Comparison of ENCODE assay signal across 19 cellular contexts in the genomic region with DNA sequence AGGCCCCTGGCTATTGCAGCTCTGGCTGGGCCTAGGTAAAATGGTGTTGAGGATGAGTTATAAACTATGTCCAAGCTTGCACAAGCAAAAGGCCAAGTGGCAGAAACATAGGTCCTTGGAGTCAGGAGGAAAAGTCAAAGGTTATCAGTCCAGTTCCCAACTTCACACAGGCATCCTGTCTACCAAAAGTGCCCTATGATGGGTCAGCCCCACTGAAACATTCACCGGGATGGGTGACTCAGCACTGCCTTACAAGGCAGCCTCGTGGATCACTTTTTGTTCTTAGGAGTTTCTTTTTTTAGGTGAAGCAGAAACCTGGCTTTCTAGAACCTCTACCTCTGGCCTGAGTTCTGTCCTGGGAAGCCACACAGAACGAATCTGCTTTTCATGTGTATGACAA.
A peak's percentile ranks its signal among the peaks of the same experiment; 100 is the strongest.
DNase-seq lines count a peak whose midpoint lies in the region; ATAC-seq, FAIRE-seq and TF ChIP-seq lines count a peak whose summit lies in the region.
"Had no signal": no experiment of that assay in that cellular context is flagged by ENCODE, and none has a peak within 500 bp of the region (broad histone marks: within the 10 kb centered on the region; RNA-seq: fewer than 3 reads in every experiment).

No MANE protein-coding gene starts in this region.

- CTCF ChIA-PET in activated CD8-positive, alpha-beta memory T cell treated with anti-CD3 and anti-CD28 coated beads, Interleukin-2, amount 10 ng/mL, durations not matched to agents 7 days and 5 days (lab: Charles Lee): no interaction called here

- peak overlapping the region; percentile 12 to 53 for H3K27ac ChIP-seq in ascending aorta
- no peak overlapping the region for H3K27ac ChIP-seq in body of pancreas
- H3K27ac ChIP-seq: BLaER1, SK-N-MC had no signal

- WGBS in body of pancreas, 2 donors: 28 to 54% methylated on average over 3 of the region's 3 CpGs

- DNase-seq in Daoy (ENCODE audit: low read depth): peak; percentile 31
- DNase-seq in HT1080 (ENCODE audit: low read depth): peak; percentile 43
- DNase-seq in ascending aorta (ENCODE audit: low spot score in 2 of 2): no peak
- DNase-seq in iris pigment epithelial cell (ENCODE audit: low read depth): peak; percentile 55
- no peak for DNase-seq in body of pancreas
- DNase-seq in activated CD8-positive, alpha-beta memory T cell treated with anti-CD3 and anti-CD28 coated beads, Interleukin-2, amount 10 ng/mL, durations not matched to agents 7 days and 5 days: no peak
- DNase-seq in NCI-H526 treated with DMSO at 0.1 percent for 48 hours (lab: John Stamatoyannopoulos, UW): no peak
- no peak for DNase-seq in urothelium cell line (ENCODE audit: low spot score)
- DNase-seq: activated CD8-positive, alpha-beta memory T cell treated with anti-CD3 and anti-CD28 coated beads for 24 hours; activated gamma-delta T cell; left cardiac atrium; NCI-H1417 treated with DMSO at 0.1 percent for 48 hours; stimulated activated naive CD8-positive, alpha-beta T cell treated with anti-CD3 and anti-CD28 coated beads, Interleukin-15, amount 100 ng/mL, for 72 hours; uterus had no signal

- H3K9me3 ChIP-seq in ascending aorta: no peaks in the 10 kb centered on the region
- H3K9me3 ChIP-seq in body of pancreas: no peaks in the 10 kb centered on the region
- H3K9me3 ChIP-seq: BLaER1, uterus had no signal

- H3K4me1 Mint-ChIP-seq in activated CD8-positive, alpha-beta memory T cell treated with anti-CD3 and anti-CD28 coated beads, Interleukin-2, amount 10 ng/mL, durations not matched to agents 7 days and 5 days: peaks cover 30% of the 10 kb centered on the region

- no peak for TF ChIP-seq POLR2A in body of pancreas (IDR thresholded peaks at IDR 0.05)

- H3K27ac Mint-ChIP-seq in activated CD8-positive, alpha-beta memory T cell treated with anti-CD3 and anti-CD28 coated beads, Interleukin-2, amount 10 ng/mL, durations not matched to agents 7 days and 5 days: no peak overlapping the region

- no peaks in the 10 kb centered on the region for H3K27me3 Mint-ChIP-seq in activated CD8-positive, alpha-beta memory T cell treated with anti-CD3 and anti-CD28 coated beads, Interleukin-2, amount 10 ng/mL, durations not matched to agents 7 days and 5 days
- H3K27me3 Mint-ChIP-seq: central memory CD8-positive, alpha-beta T cell; stimulated activated naive CD8-positive, alpha-beta T cell treated with anti-CD3 and anti-CD28 coated beads, Interleukin-15, amount 100 ng/mL, for 72 hours had no signal

- no peak overlapping the region for H3K4me3 Mint-ChIP-seq in activated CD8-positive, alpha-beta memory T cell treated with anti-CD3 and anti-CD28 coated beads, Interleukin-2, amount 10 ng/mL, durations not matched to agents 7 days and 5 days
- H3K4me3 Mint-ChIP-seq: central memory CD8-positive, alpha-beta T cell; stimulated activated naive CD8-positive, alpha-beta T cell treated with anti-CD3 and anti-CD28 coated beads, Interleukin-15, amount 100 ng/mL, for 72 hours had no signal

- peaks cover 6 to 13% of the 10 kb centered on the region in 2 donors for H3K4me1 ChIP-seq in ascending aorta
- peaks cover 8% of the 10 kb centered on the region for H3K4me1 ChIP-seq in body of pancreas
- H3K4me1 ChIP-seq: uterus had no signal

- no peak overlapping the region for H3K4me3 ChIP-seq in ascending aorta
- H3K4me3 ChIP-seq in body of pancreas: no peak overlapping the region
- H3K4me3 ChIP-seq: BLaER1, SK-N-MC, uterus had no signal

- TF ChIP-seq CTCF in ascending aorta (IDR thresholded peaks at IDR 0.05) (no peak), body of pancreas (IDR thresholded peaks at IDR 0.05) (no peak)

- H3K36me3 ChIP-seq in ascending aorta (no peaks in the 10 kb centered on the region), body of pancreas (replicated peaks in 1 of 2; ENCODE audit: insufficient read depth in 1 of 2, low read depth in 2 of 2) (no peaks in the 10 kb centered on the region)
- H3K36me3 ChIP-seq: BLaER1, uterus had no signal

- peaks cover 2% of the 10 kb centered on the region for H3K9me3 Mint-ChIP-seq in activated CD8-positive, alpha-beta memory T cell treated with anti-CD3 and anti-CD28 coated beads, Interleukin-2, amount 10 ng/mL, durations not matched to agents 7 days and 5 days (ENCODE audit: low read depth)
- H3K9me3 Mint-ChIP-seq: central memory CD8-positive, alpha-beta T cell; stimulated activated naive CD8-positive, alpha-beta T cell treated with anti-CD3 and anti-CD28 coated beads, Interleukin-15, amount 100 ng/mL, for 72 hours had no signal

- intact Hi-C loops in ascending aorta (cut with DNase I) (loop anchor here (10.0 kb wide), 1 partner anchor 346 kb away; no protein-coding TSS in a partner anchor), body of pancreas (cut with DNase I) (no loop called here)

- no peaks in the 10 kb centered on the region for H3K27me3 ChIP-seq in ascending aorta
- no peaks in the 10 kb centered on the region for H3K27me3 ChIP-seq in body of pancreas
- H3K27me3 ChIP-seq: uterus had no signal

- no peak for ATAC-seq in body of pancreas
- no peak for ATAC-seq in activated CD8-positive, alpha-beta memory T cell treated with anti-CD3 and anti-CD28 coated beads, Interleukin-2, amount 10 ng/mL, durations not matched to agents 7 days and 5 days
- ATAC-seq: left cardiac atrium; stimulated activated naive CD8-positive, alpha-beta T cell treated with anti-CD3 and anti-CD28 coated beads, Interleukin-15, amount 100 ng/mL, for 72 hours had no signal

- no peak for FAIRE-seq in urothelium cell line (lab: Jason Lieb, UNC)
- FAIRE-seq: H1, TTC549 had no signal

- H3K36me3 Mint-ChIP-seq in activated CD8-positive, alpha-beta memory T cell treated with anti-CD3 and anti-CD28 coated beads, Interleukin-2, amount 10 ng/mL, durations not matched to agents 7 days and 5 days: no peaks in the 10 kb centered on the region

Comparison
In these comparisons a context has a peak if more than half of its experiments do, and no peak if none do; other contexts are left out.
1. DNase-seq: peak in Daoy (single experiment), HT1080 (single experiment) and iris pigment epithelial cell (single experiment); none in ascending aorta (0 of 2), body of pancreas (0 of 4), activated CD8-positive, alpha-beta memory T cell treated with anti-CD3 and anti-CD28 coated beads, Interleukin-2, amount 10 ng/mL, durations not matched to agents 7 days and 5 days (single experiment), NCI-H526 treated with DMSO at 0.1 percent for 48 hours (single experiment) and urothelium cell line (single experiment).
2. H3K27ac ChIP-seq: peak in ascending aorta (2 of 2); none in body of pancreas (0 of 4).